In the genomic region with DNA sequence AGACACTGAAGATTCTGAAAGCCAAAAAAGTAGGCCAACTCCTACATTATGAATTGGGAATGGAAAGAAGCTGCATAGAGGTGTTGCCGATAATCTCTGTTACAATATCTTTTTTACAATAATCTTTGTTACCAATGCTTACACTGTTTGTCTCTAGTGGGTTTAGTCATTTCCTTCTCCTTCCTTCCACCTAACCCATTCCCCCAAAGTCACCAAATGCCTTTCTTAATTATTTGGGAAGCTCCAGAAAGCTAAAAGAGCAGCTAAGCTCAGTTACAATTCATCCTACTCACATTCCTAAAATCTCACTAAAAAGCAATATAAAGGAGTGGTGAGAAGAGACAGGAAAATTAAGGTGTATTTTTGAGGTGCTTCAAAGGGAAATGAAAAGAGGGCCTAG, we compare ENCODE assay signal across 19 cellular contexts.
"Had no signal": no experiment of that assay in that cellular context is flagged by ENCODE, and none has a peak within 500 bp of the region (broad histone marks: within the 10 kb centered on the region; RNA-seq: fewer than 3 reads in every experiment).

No MANE protein-coding gene starts in this region.

- H3K4me3 ChIP-seq: esophagus squamous epithelium, heart right ventricle, left ventricle myocardium inferior, thyroid gland had no signal

- H3K27me3 ChIP-seq: esophagus squamous epithelium, heart right ventricle, thyroid gland had no signal

- DNase-seq: activated CD4-positive, alpha-beta T cell treated with anti-CD3 and anti-CD28 coated beads, Interleukin-2, amount 10 ng/mL, durations not matched to agents 24 days and 14 days; activated CD8-positive, alpha-beta T cell treated with anti-CD3 and anti-CD28 coated beads for 36 hours; activated naive CD4-positive, alpha-beta T cell treated with Interleukin-2 at 50 U/mL for 16 hours; activated T-cell treated with anti-CD3 and anti-CD28 coated beads, Interleukin-2, amount 50 U/mL, for 1 hour; anterior cingulate cortex; cortex of kidney; effector CD4-positive, alpha-beta T cell; esophagus squamous epithelium; heart right ventricle; left ventricle myocardium inferior; nucleus accumbens; stimulated activated CD4-positive, alpha-beta T cell treated with anti-CD3 and anti-CD28 coated beads, Interleukin-12 subunit alpha, Interleukin-12 subunit beta, amount 100 ng/mL, for 4 hours; stimulated activated CD4-positive, alpha-beta T cell treated with anti-CD3 and anti-CD28 coated beads, Interleukin-1b, Interleukin-23, amount 100 ng/mL, for 48 hours; stimulated activated naive CD4-positive, alpha-beta T cell treated with Interleukin-2 at 50 U/mL for 16 hours; T1000; thyroid gland had no signal

- H3K9me3 Mint-ChIP-seq: activated CD4-positive, alpha-beta T cell treated with anti-CD3 and anti-CD28 coated beads, Interleukin-2, amount 10 ng/mL, durations not matched to agents 24 days and 14 days; activated CD8-positive, alpha-beta T cell treated with anti-CD3 and anti-CD28 coated beads for 36 hours; activated T-helper 2 cell treated with anti-CD3 and anti-CD28 coated beads, Interferon-gamma antibody, Interleukin-2, Interleukin-4, amounts not matched to agents 10 μg/mL and 5 μg/mL and 100 μg/mL, durations not matched to agents 14 hours and 24 hours and 36 hours; central memory CD8-positive, alpha-beta T cell had no signal

- H3K27me3 Mint-ChIP-seq: activated CD4-positive, alpha-beta T cell treated with anti-CD3 and anti-CD28 coated beads, Interleukin-2, amount 10 ng/mL, durations not matched to agents 24 days and 14 days; activated CD8-positive, alpha-beta T cell treated with anti-CD3 and anti-CD28 coated beads for 36 hours; central memory CD8-positive, alpha-beta T cell had no signal

- H3K4me1 Mint-ChIP-seq: central memory CD8-positive, alpha-beta T cell had no signal

- H3K9me3 ChIP-seq: esophagus squamous epithelium, heart right ventricle, left ventricle myocardium inferior, thyroid gland had no signal

- H3K27ac ChIP-seq: esophagus squamous epithelium, left ventricle myocardium inferior, thyroid gland had no signal

- H3K4me3 Mint-ChIP-seq: activated CD4-positive, alpha-beta T cell treated with anti-CD3 and anti-CD28 coated beads, Interleukin-2, amount 10 ng/mL, durations not matched to agents 24 days and 14 days; activated CD8-positive, alpha-beta T cell treated with anti-CD3 and anti-CD28 coated beads for 36 hours; central memory CD8-positive, alpha-beta T cell; nephron had no signal

- H3K36me3 ChIP-seq: esophagus squamous epithelium, left ventricle myocardium inferior, thyroid gland had no signal

- ATAC-seq: activated CD8-positive, alpha-beta T cell treated with anti-CD3 and anti-CD28 coated beads for 36 hours; heart right ventricle had no signal

- H3K27ac Mint-ChIP-seq: activated CD4-positive, alpha-beta T cell treated with anti-CD3 and anti-CD28 coated beads, Interleukin-2, amount 10 ng/mL, durations not matched to agents 24 days and 14 days; activated CD8-positive, alpha-beta T cell treated with anti-CD3 and anti-CD28 coated beads for 36 hours; activated T-helper 2 cell treated with anti-CD3 and anti-CD28 coated beads, Interferon-gamma antibody, Interleukin-2, Interleukin-4, amounts not matched to agents 10 μg/mL and 5 μg/mL and 100 μg/mL, durations not matched to agents 14 hours and 24 hours and 36 hours; nephron had no signal
